ENCODE assay signal across 28 cellular contexts in genomic region chr1:82319526-82319925, GRCh38.
"Had no signal": no experiment of that assay in that cellular context is flagged by ENCODE, and none has a peak within 500 bp of the region (broad histone marks: within the 10 kb centered on the region; RNA-seq: fewer than 3 reads in every experiment).

No MANE protein-coding gene starts in this region.

- H3K9me3 ChIP-seq: adrenal gland, body of pancreas, MG63 had no signal

- H3K9me3 Mint-ChIP-seq: activated CD4-positive, alpha-beta T cell treated with anti-CD3 and anti-CD28 coated beads, Interleukin-2, amount 10 ng/mL, durations not matched to agents 24 days and 14 days; activated naive CD4-positive, alpha-beta T cell treated with anti-CD3 and anti-CD28 coated beads for 36 hours had no signal

- FAIRE-seq: RCC 7860, TTC549 had no signal

- H3K36me3 Mint-ChIP-seq: activated CD8-positive, alpha-beta memory T cell treated with anti-CD3 and anti-CD28 coated beads, Interleukin-2, amount 10 ng/mL, durations not matched to agents 7 days and 5 days; activated naive CD8-positive, alpha-beta T cell; T-cell had no signal

- DNase-seq: activated B cell treated with CpG ODN at 0.5 μM for 24 hours; activated CD4-positive, alpha-beta T cell treated with anti-CD3 and anti-CD28 coated beads for 1 hour; activated CD4-positive, alpha-beta T cell treated with anti-CD3 and anti-CD28 coated beads, Interleukin-2, amount 10 ng/mL, durations not matched to agents 24 days and 14 days; activated CD4-positive, alpha-beta T cell treated with anti-CD3 and anti-CD28 coated beads, Interleukin-2, amount 50 U/mL, for 48 hours; activated CD8-positive, alpha-beta memory T cell treated with anti-CD3 and anti-CD28 coated beads, Interleukin-2, amount 10 ng/mL, durations not matched to agents 7 days and 5 days; activated effector memory CD4-positive, alpha-beta T cell treated with anti-CD3 and anti-CD28 coated beads, Interleukin-2, amount 50 U/mL, for 16 hours; activated naive CD4-positive, alpha-beta T cell treated with anti-CD3 and anti-CD28 coated beads for 36 hours; activated T-cell treated with anti-CD3 and anti-CD28 coated beads, Interleukin-2, amount 50 U/mL, for 24 hours; adrenal gland; anterior cingulate cortex; body of pancreas; MG63; MV-4-11; NCI-H1105; NCI-H1436; NCI-H1694 treated with DMSO at 0.1 percent for 48 hours; NCI-H2029 treated with DMSO at 0.1 percent for 48 hours; NCI-H510A treated with DMSO at 0.1 percent for 48 hours; NCI-H69; PC-3; SHP77 treated with DMSO at 0.1 percent for 48 hours; T-cell; T-helper 2 cell; T1000 had no signal

- H3K27me3 Mint-ChIP-seq: activated B cell treated with CpG ODN at 0.5 μM for 24 hours; activated CD4-positive, alpha-beta T cell treated with anti-CD3 and anti-CD28 coated beads, Interleukin-2, amount 10 ng/mL, durations not matched to agents 24 days and 14 days; activated CD8-positive, alpha-beta memory T cell treated with anti-CD3 and anti-CD28 coated beads, Interleukin-2, amount 10 ng/mL, durations not matched to agents 7 days and 5 days; activated T-cell treated with anti-CD3 and anti-CD28 coated beads, Interleukin-2, amount 50 U/mL, for 24 hours; T-cell had no signal

- H3K4me1 ChIP-seq: adrenal gland, body of pancreas had no signal

- H3K27ac Mint-ChIP-seq: activated B cell treated with CpG ODN at 0.5 μM for 24 hours; activated CD4-positive, alpha-beta T cell treated with anti-CD3 and anti-CD28 coated beads, Interleukin-2, amount 10 ng/mL, durations not matched to agents 24 days and 14 days; activated CD8-positive, alpha-beta memory T cell treated with anti-CD3 and anti-CD28 coated beads, Interleukin-2, amount 10 ng/mL, durations not matched to agents 7 days and 5 days; activated naive CD4-positive, alpha-beta T cell treated with anti-CD3 and anti-CD28 coated beads for 36 hours; activated naive CD8-positive, alpha-beta T cell; activated T-cell treated with anti-CD3 and anti-CD28 coated beads, Interleukin-2, amount 50 U/mL, for 24 hours; T-cell had no signal

- H3K4me3 Mint-ChIP-seq: activated B cell treated with CpG ODN at 0.5 μM for 24 hours; activated CD4-positive, alpha-beta T cell treated with anti-CD3 and anti-CD28 coated beads, Interleukin-2, amount 10 ng/mL, durations not matched to agents 24 days and 14 days; activated CD8-positive, alpha-beta memory T cell treated with anti-CD3 and anti-CD28 coated beads, Interleukin-2, amount 10 ng/mL, durations not matched to agents 7 days and 5 days; activated naive CD4-positive, alpha-beta T cell treated with anti-CD3 and anti-CD28 coated beads for 36 hours; activated naive CD8-positive, alpha-beta T cell; activated T-cell treated with anti-CD3 and anti-CD28 coated beads, Interleukin-2, amount 50 U/mL, for 24 hours; T-cell had no signal

- H3K4me3 ChIP-seq: adrenal gland, body of pancreas, cardiac muscle cell, MG63 had no signal

- H3K27me3 ChIP-seq: adrenal gland, body of pancreas, cardiac muscle cell, MG63 had no signal

- H3K27ac ChIP-seq: adrenal gland, body of pancreas, cardiac muscle cell had no signal

- ATAC-seq: activated CD8-positive, alpha-beta memory T cell treated with anti-CD3 and anti-CD28 coated beads, Interleukin-2, amount 10 ng/mL, durations not matched to agents 7 days and 5 days; body of pancreas; PC-3; T-cell had no signal

- H3K4me1 Mint-ChIP-seq: activated B cell treated with CpG ODN at 0.5 μM for 24 hours; activated CD4-positive, alpha-beta T cell treated with anti-CD3 and anti-CD28 coated beads, Interleukin-2, amount 10 ng/mL, durations not matched to agents 24 days and 14 days; activated CD8-positive, alpha-beta memory T cell treated with anti-CD3 and anti-CD28 coated beads, Interleukin-2, amount 10 ng/mL, durations not matched to agents 7 days and 5 days; T-cell had no signal

- H3K36me3 ChIP-seq: adrenal gland, cardiac muscle cell, MG63 had no signal
